In genomic region chr13:67273001-67273400, GRCh38 we compare ENCODE assay signal across 21 cellular contexts. TPM values are rescaled to one million over a fixed set of nuclear protein-coding genes. Genes with fewer than 3 reads are reported as not detected.
DNase-seq lines count a peak whose midpoint lies in the region; ATAC-seq, FAIRE-seq and TF ChIP-seq lines count a peak whose summit lies in the region.
"Had no signal": no experiment of that assay in that cellular context is flagged by ENCODE, and none has a peak within 500 bp of the region (broad histone marks: within the 10 kb centered on the region; RNA-seq: fewer than 3 reads in every experiment).

No MANE protein-coding gene starts in this region.

- H3K79me2 ChIP-seq in GM23338 (replicated peaks; ENCODE audit: insufficient read depth) (no peaks in the 10 kb centered on the region), astrocyte (ENCODE audit: insufficient read depth, low read length) (no peaks in the 10 kb centered on the region)

- no peaks in the 10 kb centered on the region for H3F3A ChIP-seq in GM23338 (replicated peaks; ENCODE audit: low read depth)

- H3K36me3 Mint-ChIP-seq in GM23338 (ENCODE audit: low read depth) = no peaks in the 10 kb centered on the region
- no peaks in the 10 kb centered on the region for H3K36me3 Mint-ChIP-seq in astrocyte (ENCODE audit: low read depth, unreplicated experiment)
- H3K36me3 Mint-ChIP-seq: CD8-positive, alpha-beta T cell had no signal

- H3K9me2 ChIP-seq in GM23338 (ENCODE audit: insufficient read depth) = peaks cover 9% of the 10 kb centered on the region

- FAIRE-seq in astrocyte (lab: Jason Lieb, UNC) = no peak
- FAIRE-seq: A204.1 had no signal

- H3K36me3 ChIP-seq in GM23338 (ENCODE audit: insufficient read depth) (no peaks in the 10 kb centered on the region), astrocyte (ENCODE audit: insufficient read depth, low read length) (no peaks in the 10 kb centered on the region), spleen (no peaks in the 10 kb centered on the region), WERI-Rb-1 (no peaks in the 10 kb centered on the region)
- H3K36me3 ChIP-seq: BLaER1 treated with 17β-estradiol and CSF1 and Interleukin-3, amounts not matched to agents 10 nM and 100 nM had no signal

- intact Hi-C loops in spleen (cut with DNase I; ENCODE audit: low total_unique reads) = no loop called here

- no peak for ATAC-seq in GM23338
- no peak for ATAC-seq in stimulated activated naive CD8-positive, alpha-beta T cell treated with anti-CD3 and anti-CD28 coated beads, Interleukin-15, Interleukin-2, amounts not matched to agents 100 U/mL and 50 U/mL, for 24 hours
- ATAC-seq: CD8-positive, alpha-beta T cell; SK-N-SH treated with all-trans-retinoic acid at 6 μM for 48 hours had no signal

- no peak for TF ChIP-seq POLR2A in spleen (IDR thresholded peaks at IDR 0.05)

- H3K27me3 Mint-ChIP-seq in GM23338 (ENCODE audit: insufficient read depth, low read depth, poor library complexity) (no peaks in the 10 kb centered on the region), astrocyte (ENCODE audit: low read depth, unreplicated experiment) (no peaks in the 10 kb centered on the region)

- no peak overlapping the region for H3K4me3 Mint-ChIP-seq in GM23338
- H3K4me3 Mint-ChIP-seq in astrocyte (ENCODE audit: unreplicated experiment) = no peak overlapping the region
- H3K4me3 Mint-ChIP-seq: CD8-positive, alpha-beta T cell; H9 had no signal

- H2AFZ ChIP-seq in GM23338 (no peak overlapping the region), astrocyte (ENCODE audit: low read depth, low read length) (no peak overlapping the region)

- no peaks in the 10 kb centered on the region for H3K9me3 ChIP-seq in astrocyte (ENCODE audit: insufficient read depth, low read depth, low read length)
- H3K9me3 ChIP-seq in spleen = peaks cover 0 to 2% (median 0%) of the 10 kb centered on the region in 8 donors
- no peaks in the 10 kb centered on the region for H3K9me3 ChIP-seq in WERI-Rb-1 (ENCODE audit: severe bottlenecking)

- peak overlapping the region; percentile 14; the same call in 1 of the 2 replicates for H3K4me2 ChIP-seq in GM23338
- no peak overlapping the region for H3K4me2 ChIP-seq in astrocyte (ENCODE audit: low read length)

- no peaks in the 10 kb centered on the region for H3K9me3 Mint-ChIP-seq in GM23338
- peaks cover 3% of the 10 kb centered on the region for H3K9me3 Mint-ChIP-seq in astrocyte (ENCODE audit: unreplicated experiment)
- H3K9me3 Mint-ChIP-seq: CD8-positive, alpha-beta T cell; H9 had no signal

- H3K27ac ChIP-seq in GM23338 (ENCODE audit: low read depth) (no peak overlapping the region), astrocyte (ENCODE audit: low read depth, low read length) (no peak overlapping the region), spleen (no peak overlapping the region), WERI-Rb-1 (no peak overlapping the region)
- H3K27ac ChIP-seq: HL-60 had no signal

- H3K4me3 ChIP-seq in GM23338 (no peak overlapping the region), astrocyte (ENCODE audit: insufficient read depth, low read depth, low read length) (no peak overlapping the region), fibroblast of the aortic adventitia (ENCODE audit: low read depth, low read length) (no peak overlapping the region), spleen (no peak overlapping the region), WERI-Rb-1 (ENCODE audit: low read depth, low read length) (no peak overlapping the region)
- H3K4me3 ChIP-seq: BLaER1 treated with 17β-estradiol and CSF1 and Interleukin-3, amounts not matched to agents 10 nM and 100 nM had no signal

- WGBS in spleen, 5 donors = 88 to 92% (median 90%) methylated on average over 1 of the region's 1 CpG

- H3K27me3 ChIP-seq in GM23338 (ENCODE audit: insufficient read depth) (no peaks in the 10 kb centered on the region), astrocyte (ENCODE audit: insufficient read depth, low read length) (no peaks in the 10 kb centered on the region), spleen (replicated peaks in 1 of 7) (no peaks in the 10 kb centered on the region), WERI-Rb-1 (ENCODE audit: insufficient read depth, low read depth, severe bottlenecking) (no peaks in the 10 kb centered on the region)
- H3K27me3 ChIP-seq: BLaER1 treated with 17β-estradiol and CSF1 and Interleukin-3, amounts not matched to agents 10 nM and 100 nM had no signal

- H3K4me1 Mint-ChIP-seq in GM23338 (peaks cover 19% of the 10 kb centered on the region; the same call in 2 of the 3 replicates), astrocyte (ENCODE audit: low read depth, unreplicated experiment) (peaks cover 13% of the 10 kb centered on the region)

- H4K20me1 ChIP-seq in GM23338 (replicated peaks; ENCODE audit: insufficient read depth) = no peaks in the 10 kb centered on the region
- no peaks in the 10 kb centered on the region for H4K20me1 ChIP-seq in astrocyte (ENCODE audit: insufficient read depth, low read length)
- H4K20me1 ChIP-seq: BLaER1 treated with 17β-estradiol and CSF1 and Interleukin-3, amounts not matched to agents 10 nM and 100 nM had no signal

- H3K4me1 ChIP-seq in GM23338 (ENCODE audit: insufficient read depth) = peaks cover 12% of the 10 kb centered on the region
- no peaks in the 10 kb centered on the region for H3K4me1 ChIP-seq in astrocyte (ENCODE audit: insufficient read depth, low read length)
- no peaks in the 10 kb centered on the region for H3K4me1 ChIP-seq in spleen

- TF ChIP-seq CTCF in GM23338 (conservative IDR thresholded peaks at IDR 0.05; ENCODE audit: low read depth in 2 of 2) = no peak
- no peak for TF ChIP-seq CTCF in astrocyte (IDR thresholded peaks at IDR 0.05; ENCODE audit: insufficient read depth, low read depth, low read length)
- no peak for TF ChIP-seq CTCF in fibroblast of the aortic adventitia (IDR thresholded peaks at IDR 0.05; ENCODE audit: insufficient read depth, low read length)
- TF ChIP-seq CTCF in spleen (IDR thresholded peaks at IDR 0.05 in 8 of 11, conservative IDR thresholded peaks at IDR 0.05 in 3 of 11) = no peak
- no peak for TF ChIP-seq CTCF in WERI-Rb-1 (IDR thresholded peaks at IDR 0.05; ENCODE audit: low read depth, low read length)

- peak; percentile 6 for DNase-seq in AG08395 (ENCODE audit: low spot score)
- DNase-seq in GM23338 (ENCODE audit: low spot score) = no peak
- DNase-seq in astrocyte (ENCODE audit: low read depth) = peak; percentile 8
- peak; percentile 67 for DNase-seq in fibroblast of the aortic adventitia (ENCODE audit: low read depth)
- no peak for DNase-seq in spleen
- no peak for DNase-seq in stimulated activated naive CD8-positive, alpha-beta T cell treated with anti-CD3 and anti-CD28 coated beads, Interleukin-15, Interleukin-2, amounts not matched to agents 100 U/mL and 50 U/mL, for 24 hours
- no peak for DNase-seq in WERI-Rb-1
- no peak for DNase-seq in activated CD4-positive, alpha-beta T cell treated with anti-CD3 and anti-CD28 coated beads for 1 hour
- DNase-seq: CD8-positive, alpha-beta T cell; H9; Karpas-422; NCI-H1105 treated with DMSO at 0.1 percent for 48 hours; NCI-H1694; NCI-H2081 treated with DMSO at 0.1 percent for 48 hours; NCI-H510A; NK-92 treated with Interleukin-12 subunit alpha and Interleukin-12 subunit beta, amount 100 ng/mL, for 24 hours; SHP77 had no signal

- H3K27ac Mint-ChIP-seq in GM23338 (no peak overlapping the region), astrocyte (ENCODE audit: unreplicated experiment) (no peak overlapping the region)
- H3K27ac Mint-ChIP-seq: CD8-positive, alpha-beta T cell had no signal

- no peak overlapping the region for H3K9ac ChIP-seq in astrocyte (ENCODE audit: low read length)
- H3K9ac ChIP-seq: BLaER1 treated with 17β-estradiol and CSF1 and Interleukin-3, amounts not matched to agents 10 nM and 100 nM had no signal

TF ChIP-seq in GM23338, 12 proteins besides CTCF, POLR2A, EP300 and RAD21 (continues in another document):
- TF ChIP-seq ZNF331 (CRISPR knock-in tag; IDR thresholded peaks at IDR 0.05; ENCODE audit: low read depth) = no peak
- TF ChIP-seq EZH2 (IDR thresholded peaks at IDR 0.05; ENCODE audit: low read depth, unreplicated experiment) = no peak
- no peak for TF ChIP-seq EZH2phosphoT487 (IDR thresholded peaks at IDR 0.05; ENCODE audit: unreplicated experiment)
- TF ChIP-seq ETS1 (IDR thresholded peaks at IDR 0.05) = no peak

RNA-seq across cellular contexts. Expression of gene PCDH9, which starts 42.9 kb away (rescaled TPM):
- 0.31 and 0.82 TPM in 2 replicates for total RNA-seq in GM23338 (2014; rRNA removed; shearing (Covaris generic))
- polyA plus RNA-seq in GM23338 (2016; fragmentation: Nextera tagmentation; extraction: Ambion mirVana) (0.23 and 0.52 TPM in 2 replicates), spleen (1 to 10 TPM in 1 of 3 donors, under 1 TPM in 2; 0.24 to 1.1 (median 0.45) TPM)
- total RNA-seq in astrocyte (10.3 and 10.4 TPM in 2 replicates), fibroblast of the aortic adventitia (ENCODE audit: low replicate concordance) (5.0 and 19.0 TPM in 2 replicates), spleen (1 to 10 TPM; 1.8 to 8.1 (median 4.3) TPM)

Comparison
In these comparisons a context has a peak if more than half of its experiments do, and no peak if none do; other contexts are left out.
1. DNase-seq: peak in AG08395 (single experiment), astrocyte (single experiment) and fibroblast of the aortic adventitia (single experiment); none in GM23338 (single experiment), spleen (single experiment), stimulated activated naive CD8-positive, alpha-beta T cell treated with anti-CD3 and anti-CD28 coated beads, Interleukin-15, Interleukin-2, amounts not matched to agents 100 U/mL and 50 U/mL, for 24 hours (single experiment), WERI-Rb-1 (single experiment) and activated CD4-positive, alpha-beta T cell treated with anti-CD3 and anti-CD28 coated beads for 1 hour (single experiment).